In genomic region chr22:28047740-28048139, GRCh38 we compare ENCODE assay signal across 17 cellular contexts.
"Had no signal": no experiment of that assay in that cellular context is flagged by ENCODE, and none has a peak within 500 bp of the region (broad histone marks: within the 10 kb centered on the region; RNA-seq: fewer than 3 reads in every experiment).

No MANE protein-coding gene starts in this region.

- H3K27me3 ChIP-seq: esophagus squamous epithelium, pancreas, suprapubic skin, thyroid gland had no signal

- H3K27ac ChIP-seq: epithelial cell of prostate, pancreas, prostate gland, suprapubic skin had no signal

- ATAC-seq: natural killer cell treated with Interleukin-12 subunit alpha and Interleukin-12 subunit beta and Interleukin-15 and Interleukin-18, amount 100 ng/mL, for 72 hours; pancreas; sciatic nerve; stimulated activated naive CD8-positive, alpha-beta T cell treated with anti-CD3 and anti-CD28 coated beads, Interleukin-15, Interleukin-2, amounts not matched to agents 100 U/mL and 50 U/mL, for 24 hours had no signal

- H3K4me3 ChIP-seq: esophagus squamous epithelium, lung, pancreas, prostate gland, suprapubic skin, thyroid gland had no signal

- H3K36me3 ChIP-seq: esophagus squamous epithelium, pancreas, prostate gland, suprapubic skin, thyroid gland had no signal

- H3K4me1 ChIP-seq: pancreas, prostate gland had no signal

- DNase-seq: effector memory CD4-positive, alpha-beta T cell; esophagus squamous epithelium; foreskin fibroblast; hypothalamus; kidney glomerular epithelial cell; mesenchymal stem cell; midbrain; occipital lobe; stimulated activated naive CD8-positive, alpha-beta T cell treated with anti-CD3 and anti-CD28 coated beads, Interleukin-15, Interleukin-2, amounts not matched to agents 100 U/mL and 50 U/mL, for 24 hours; thyroid gland had no signal

- H3K9me3 ChIP-seq: esophagus squamous epithelium, pancreas, prostate gland, suprapubic skin, thyroid gland had no signal
